In the genomic region with DNA sequence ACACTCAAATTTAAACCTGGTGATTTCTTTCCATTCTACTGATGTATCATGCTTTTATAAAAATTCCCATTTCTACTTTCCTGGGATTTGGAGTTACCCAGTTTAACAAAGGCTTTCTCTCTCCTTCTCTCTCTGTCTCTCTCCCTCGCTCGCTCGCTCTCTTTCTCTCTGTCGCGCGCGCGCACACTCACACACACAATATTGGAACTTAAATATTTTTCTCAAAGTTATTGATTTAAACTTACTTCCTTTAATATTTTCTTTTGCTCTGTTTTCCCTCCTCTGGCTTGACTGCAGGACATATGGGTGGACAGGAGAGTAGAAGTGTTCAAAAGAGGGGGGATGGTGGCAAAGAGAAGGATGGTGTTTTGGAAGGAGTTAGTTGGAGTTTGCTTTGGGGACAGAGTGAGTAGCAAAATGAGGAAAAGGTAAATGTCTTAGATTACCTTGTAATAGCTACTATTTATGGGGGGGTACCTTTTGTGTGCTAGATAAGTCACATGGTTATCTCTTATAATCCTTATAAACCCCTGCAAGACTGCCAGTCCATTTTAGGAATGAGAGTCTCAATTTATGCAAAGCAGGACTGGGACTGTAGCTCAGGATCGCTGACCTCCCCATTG, we compare ENCODE assay signal across 8 cellular contexts. TPM values are rescaled to one million over a fixed set of nuclear protein-coding genes. Genes with fewer than 3 reads are reported as not detected.
DNase-seq lines count a peak whose midpoint lies in the region; ATAC-seq and TF ChIP-seq lines count a peak whose summit lies in the region.

No MANE protein-coding gene starts in this region.

- ATAC-seq in stimulated activated memory B cell treated with anti-CD40 and anti-IgM and Interleukin-4, amounts not matched to agents 10 μg/mL and 1 μg/mL and 100 μg/mL, for 72 hours: no peak
- ATAC-seq in GM19395 (IDR thresholded peaks at IDR 0.05; ENCODE audit: unreplicated experiment) (no peak), GM21576 (IDR thresholded peaks at IDR 0.05; ENCODE audit: unreplicated experiment) (no peak), HG03039 (IDR thresholded peaks at IDR 0.05; ENCODE audit: unreplicated experiment) (no peak)

- H3K27ac ChIP-seq in AG04450 (ENCODE audit: low read depth, low read length): peak overlapping the region; percentile 91

- H3K4me1 Mint-ChIP-seq in activated T-helper 1 cell treated with anti-CD3 and anti-CD28 coated beads, Interleukin-12 subunit alpha, Interleukin-12 subunit beta, Interleukin-2, Interleukin-4 antibody, amounts not matched to agents 30 ng/mL and 10 ng/mL and 1 ng/mL, durations not matched to agents 14 hours and 24 hours and 36 hours (ENCODE audit: low read depth): peaks cover 65% of the 10 kb centered on the region
- peaks cover 57% of the 10 kb centered on the region for H3K4me1 Mint-ChIP-seq in stimulated activated memory B cell treated with anti-CD40 and anti-IgM and Interleukin-4, amounts not matched to agents 10 μg/mL and 1 μg/mL and 100 μg/mL, for 72 hours

- H3K27me3 Mint-ChIP-seq in activated T-helper 1 cell treated with anti-CD3 and anti-CD28 coated beads, Interleukin-12 subunit alpha, Interleukin-12 subunit beta, Interleukin-2, Interleukin-4 antibody, amounts not matched to agents 30 ng/mL and 10 ng/mL and 1 ng/mL, durations not matched to agents 14 hours and 24 hours and 36 hours (ENCODE audit: insufficient read depth): peaks cover 2% of the 10 kb centered on the region
- no peaks in the 10 kb centered on the region for H3K27me3 Mint-ChIP-seq in stimulated activated memory B cell treated with anti-CD40 and anti-IgM and Interleukin-4, amounts not matched to agents 10 μg/mL and 1 μg/mL and 100 μg/mL, for 72 hours

- DNase-seq in AG04450 (ENCODE audit: low read depth, low spot score): no peak
- no peak for DNase-seq in HFF-Myc (ENCODE audit: extremely low read depth, low read depth)
- DNase-seq in activated T-helper 1 cell treated with anti-CD3 and anti-CD28 coated beads, Interleukin-12 subunit alpha, Interleukin-12 subunit beta, Interleukin-2, Interleukin-4 antibody, amounts not matched to agents 30 ng/mL and 10 ng/mL and 1 ng/mL, durations not matched to agents 14 hours and 24 hours and 36 hours (ENCODE audit: low spot score): no peak

- H3K27me3 ChIP-seq in AG04450 (ENCODE audit: control insufficient read depth, insufficient read depth, low read length): no peaks in the 10 kb centered on the region

- peak overlapping the region; percentile 95 for H3K27ac Mint-ChIP-seq in activated T-helper 1 cell treated with anti-CD3 and anti-CD28 coated beads, Interleukin-12 subunit alpha, Interleukin-12 subunit beta, Interleukin-2, Interleukin-4 antibody, amounts not matched to agents 30 ng/mL and 10 ng/mL and 1 ng/mL, durations not matched to agents 14 hours and 24 hours and 36 hours
- H3K27ac Mint-ChIP-seq in stimulated activated memory B cell treated with anti-CD40 and anti-IgM and Interleukin-4, amounts not matched to agents 10 μg/mL and 1 μg/mL and 100 μg/mL, for 72 hours: peak overlapping the region; percentile 86

- TF ChIP-seq CTCF in AG04450 (IDR thresholded peaks at IDR 0.05; ENCODE audit: low read depth, low read length) (no peak), HFF-Myc (IDR thresholded peaks at IDR 0.05; ENCODE audit: low read depth, low read length, missing control alignments) (no peak)

- H3K9me3 ChIP-seq in AG04450 (ENCODE audit: control insufficient read depth, insufficient read depth, low read length): no peaks in the 10 kb centered on the region; the same call in 1 of the 2 replicates

- H3K36me3 Mint-ChIP-seq in activated T-helper 1 cell treated with anti-CD3 and anti-CD28 coated beads, Interleukin-12 subunit alpha, Interleukin-12 subunit beta, Interleukin-2, Interleukin-4 antibody, amounts not matched to agents 30 ng/mL and 10 ng/mL and 1 ng/mL, durations not matched to agents 14 hours and 24 hours and 36 hours (ENCODE audit: low read depth): peaks cover 26% of the 10 kb centered on the region
- H3K36me3 Mint-ChIP-seq in stimulated activated memory B cell treated with anti-CD40 and anti-IgM and Interleukin-4, amounts not matched to agents 10 μg/mL and 1 μg/mL and 100 μg/mL, for 72 hours: no peaks in the 10 kb centered on the region

- H3K4me3 Mint-ChIP-seq in activated T-helper 1 cell treated with anti-CD3 and anti-CD28 coated beads, Interleukin-12 subunit alpha, Interleukin-12 subunit beta, Interleukin-2, Interleukin-4 antibody, amounts not matched to agents 30 ng/mL and 10 ng/mL and 1 ng/mL, durations not matched to agents 14 hours and 24 hours and 36 hours: peak overlapping the region; percentile 93
- peak overlapping the region; percentile 88 for H3K4me3 Mint-ChIP-seq in stimulated activated memory B cell treated with anti-CD40 and anti-IgM and Interleukin-4, amounts not matched to agents 10 μg/mL and 1 μg/mL and 100 μg/mL, for 72 hours

- intact Hi-C loops in activated T-helper 1 cell treated with anti-CD3 and anti-CD28 coated beads, Interleukin-12 subunit alpha, Interleukin-12 subunit beta, Interleukin-2, Interleukin-4 antibody, amounts not matched to agents 30 ng/mL and 10 ng/mL and 1 ng/mL, durations not matched to agents 14 hours and 24 hours and 36 hours (cut with micrococcal nuclease): loop anchor here (1.0 to 5.0 kb wide), 5 partner anchors 26 to 1093 kb away; a partner anchor contains a TSS

- CTCF ChIA-PET in AG04450 (lab: Charles Lee): no interaction called here

- H3K9me3 Mint-ChIP-seq in activated T-helper 1 cell treated with anti-CD3 and anti-CD28 coated beads, Interleukin-12 subunit alpha, Interleukin-12 subunit beta, Interleukin-2, Interleukin-4 antibody, amounts not matched to agents 30 ng/mL and 10 ng/mL and 1 ng/mL, durations not matched to agents 14 hours and 24 hours and 36 hours: peaks cover 21% of the 10 kb centered on the region
- peaks cover 5% of the 10 kb centered on the region for H3K9me3 Mint-ChIP-seq in stimulated activated memory B cell treated with anti-CD40 and anti-IgM and Interleukin-4, amounts not matched to agents 10 μg/mL and 1 μg/mL and 100 μg/mL, for 72 hours

- H3K4me3 ChIP-seq in AG04450 (ENCODE audit: low read depth, low read length): peak overlapping the region; percentile 98
- H3K4me3 ChIP-seq in HFF-Myc (replicated peaks; ENCODE audit: low read depth, low read length): peak overlapping the region; percentile 87
- peak overlapping the region; percentile 74 for H3K4me3 ChIP-seq in iPS-11a (ENCODE audit: low read depth, low read length)

- POLR2A ChIA-PET in AG04450 (lab: Yijun Ruan, JAX): interaction anchor here (0.5 to 1.1 kb wide), 6 partner anchors 16 to 81 kb away, joined by 3 to 5 read pairs (median 4); a partner anchor contains a TSS

RNA-seq across cellular contexts. Expression of a gene that starts 0.9 kb away (rescaled TPM):
- polyA plus RNA-seq in AG04450 (2011; rRNA removed): 48.1 and 58.2 TPM in 2 replicates
- 45.4 and 52.1 TPM in 2 replicates for polyA minus RNA-seq in AG04450 (2011; rRNA and poly(A)+ RNA removed)
- 86.9 and 98.2 TPM in 2 replicates for total RNA-seq in activated T-helper 1 cell treated with anti-CD3 and anti-CD28 coated beads, Interleukin-12 subunit alpha, Interleukin-12 subunit beta, Interleukin-2, Interleukin-4 antibody, amounts not matched to agents 30 ng/mL and 10 ng/mL and 1 ng/mL, durations not matched to agents 14 hours and 24 hours and 36 hours

RNA-seq across cellular contexts. Expression of a gene that starts 46.1 kb away (rescaled TPM):
- polyA plus RNA-seq in AG04450 (2011; rRNA removed): 6.4 and 8.2 TPM in 2 replicates
- polyA minus RNA-seq in AG04450 (2011; rRNA and poly(A)+ RNA removed): 4.5 and 7.3 TPM in 2 replicates
- total RNA-seq in activated T-helper 1 cell treated with anti-CD3 and anti-CD28 coated beads, Interleukin-12 subunit alpha, Interleukin-12 subunit beta, Interleukin-2, Interleukin-4 antibody, amounts not matched to agents 30 ng/mL and 10 ng/mL and 1 ng/mL, durations not matched to agents 14 hours and 24 hours and 36 hours: 21.0 and 25.2 TPM in 2 replicates
